In the genomic region with DNA sequence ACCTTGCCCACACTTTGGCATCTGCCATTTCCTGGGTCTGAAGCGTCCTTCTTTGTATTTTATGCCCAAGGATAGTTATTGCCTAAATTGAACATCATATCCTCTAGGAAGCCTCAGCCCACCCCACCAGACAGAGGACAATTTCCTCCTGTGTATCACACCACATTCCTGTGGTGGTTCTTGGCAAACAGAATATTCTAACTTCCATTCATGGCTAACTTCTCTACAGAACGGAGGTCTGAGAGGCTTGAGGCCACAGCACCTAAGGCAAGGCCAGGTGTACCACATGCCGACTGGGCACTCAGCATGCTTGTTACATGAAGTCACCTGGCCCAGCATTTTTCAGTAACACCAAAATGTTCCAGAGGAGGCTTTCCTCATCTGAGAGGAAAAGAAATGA, we compare ENCODE assay signal across 19 cellular contexts. TPM values are rescaled to one million over a fixed set of nuclear protein-coding genes. Genes with fewer than 3 reads are reported as not detected.
DNase-seq lines count a peak whose midpoint lies in the region; ATAC-seq and TF ChIP-seq lines count a peak whose summit lies in the region.
"Had no signal": no experiment of that assay in that cellular context is flagged by ENCODE, and none has a peak within 500 bp of the region (broad histone marks: within the 10 kb centered on the region; RNA-seq: fewer than 3 reads in every experiment).

No MANE protein-coding gene starts in this region.

- H3K27me3 ChIP-seq in GM23248 (replicated peaks; ENCODE audit: insufficient read depth) (no peaks in the 10 kb centered on the region), PC-3 (ENCODE audit: low read length) (no peaks in the 10 kb centered on the region), kidney epithelial cell (ENCODE audit: control insufficient read depth, insufficient read depth, low read length) (no peaks in the 10 kb centered on the region), neural progenitor cell (no peaks in the 10 kb centered on the region)
- H3K27me3 ChIP-seq: MG63, Peyer's patch had no signal

- H3K27ac ChIP-seq in GM23248: no peak overlapping the region
- H3K27ac ChIP-seq in PC-3 (ENCODE audit: low read length): no peak overlapping the region
- no peak overlapping the region for H3K27ac ChIP-seq in neural progenitor cell
- H3K27ac ChIP-seq: A549, C4-2B, HL-60, Peyer's patch had no signal

- H3K4me3 Mint-ChIP-seq in neural progenitor cell: no peak overlapping the region
- H3K4me3 Mint-ChIP-seq: HFFc6 had no signal

- TF ChIP-seq CTCF in PC-3 (conservative IDR thresholded peaks at IDR 0.05; ENCODE audit: low read depth, low read length) (no peak), choroid plexus epithelial cell (conservative IDR thresholded peaks at IDR 0.05; ENCODE audit: low read depth, low read length) (no peak), kidney epithelial cell (IDR thresholded peaks at IDR 0.05; ENCODE audit: insufficient read depth, low read length, poor library complexity, severe bottlenecking) (no peak), neural progenitor cell (IDR thresholded peaks at IDR 0.05) (no peak)

- DNase-seq in GM23248 (peak; percentile 7), PC-3 (peak; percentile 25), choroid plexus epithelial cell (ENCODE audit: low read depth) (peak; percentile 47), kidney epithelial cell (ENCODE audit: low read depth) (peak; percentile 16), neural progenitor cell (ENCODE audit: low spot score) (no peak)
- DNase-seq in stimulated activated CD4-positive, alpha-beta T cell treated with anti-CD3 and anti-CD28 coated beads, Interleukin-4, amount 100 ng/mL, for 1 hour: no peak
- DNase-seq: COR-L47, HFFc6, KBM-7, MG63, NCI-H1092 treated with DMSO at 0.1 percent for 48 hours, NCI-H187, NCI-H510A, NCI-H82, Peyer's patch had no signal

- H3K9me3 Mint-ChIP-seq in neural progenitor cell: peaks cover 48% of the 10 kb centered on the region

- H3F3A ChIP-seq in GM23248 (ENCODE audit: insufficient read depth) (no peaks in the 10 kb centered on the region), PC-3 (ENCODE audit: low read length, unreplicated experiment) (no peaks in the 10 kb centered on the region), neural progenitor cell (ENCODE audit: low read depth) (no peaks in the 10 kb centered on the region)

- H4K20me1 ChIP-seq in GM23248 (ENCODE audit: insufficient read depth) (no peaks in the 10 kb centered on the region), PC-3 (ENCODE audit: low read length) (no peaks in the 10 kb centered on the region), neural progenitor cell (ENCODE audit: low read depth) (no peaks in the 10 kb centered on the region)

- H3K27me3 Mint-ChIP-seq in neural progenitor cell (ENCODE audit: insufficient read depth, low read depth): no peaks in the 10 kb centered on the region

- H2AFZ ChIP-seq in GM23248 (no peak overlapping the region), PC-3 (ENCODE audit: low read length) (no peak overlapping the region), neural progenitor cell (replicated peaks) (no peak overlapping the region)

- ATAC-seq in PC-3 (no peak), HG03108 (IDR thresholded peaks at IDR 0.05; ENCODE audit: unreplicated experiment) (no peak)
- ATAC-seq: A549 had no signal

- no peaks in the 10 kb centered on the region for H3K79me2 ChIP-seq in GM23248 (ENCODE audit: insufficient read depth)
- no peaks in the 10 kb centered on the region for H3K79me2 ChIP-seq in PC-3 (ENCODE audit: low read length)
- H3K79me2 ChIP-seq in neural progenitor cell (ENCODE audit: low read depth): peaks cover 8% of the 10 kb centered on the region

- POLR2A ChIA-PET in PC-3 (lab: Charles Lee; ENCODE audit: unreplicated experiment): no interaction called here

- intact Hi-C loops in PC-3 (cut with micrococcal nuclease): no loop called here

- H3K9ac ChIP-seq in GM23248 (no peak overlapping the region), PC-3 (ENCODE audit: low read length) (no peak overlapping the region), neural progenitor cell (no peak overlapping the region)

- H3K4me2 ChIP-seq in GM23248 (ENCODE audit: unreplicated experiment): no peak overlapping the region
- no peak overlapping the region for H3K4me2 ChIP-seq in PC-3 (ENCODE audit: low read length)
- no peak overlapping the region for H3K4me2 ChIP-seq in neural progenitor cell
- H3K4me2 ChIP-seq: A549 had no signal

- H3K4me1 Mint-ChIP-seq in neural progenitor cell: no peaks in the 10 kb centered on the region

- BruUV-seq in PC-3 (replicated peaks; lab: Mats Ljungman, UMichigan): no TSS peak

- H3K4me1 ChIP-seq in GM23248 (ENCODE audit: insufficient read depth) (no peaks in the 10 kb centered on the region), PC-3 (ENCODE audit: insufficient read depth, low read length) (no peaks in the 10 kb centered on the region), neural progenitor cell (no peaks in the 10 kb centered on the region)
- H3K4me1 ChIP-seq: A549, Peyer's patch had no signal

- peaks cover 31% of the 10 kb centered on the region for H3K36me3 Mint-ChIP-seq in neural progenitor cell

- no peaks in the 10 kb centered on the region for H3K9me2 ChIP-seq in GM23248 (ENCODE audit: insufficient read depth)
- no peaks in the 10 kb centered on the region for H3K9me2 ChIP-seq in PC-3 (replicated peaks; ENCODE audit: low read length)

- 92 to 100% methylated on average over 3 of the region's 3 CpGs for WGBS in GM23248 (ENCODE audit: low coverage in 1 of 2, low lambda C conversion rate in 2 of 2, missing lambda C conversion rate in 2 of 2), 2 experiments

- no peak overlapping the region for H3K4me3 ChIP-seq in GM23248
- H3K4me3 ChIP-seq in PC-3 (ENCODE audit: low read length): no peak overlapping the region
- no peak overlapping the region for H3K4me3 ChIP-seq in choroid plexus epithelial cell (ENCODE audit: low read depth, low read length)
- no peak overlapping the region for H3K4me3 ChIP-seq in kidney epithelial cell (ENCODE audit: low read depth, low read length)
- H3K4me3 ChIP-seq in neural progenitor cell: no peak overlapping the region
- H3K4me3 ChIP-seq: A549, MG63, Peyer's patch had no signal

- no peaks in the 10 kb centered on the region for H3K9me3 ChIP-seq in GM23248 (ENCODE audit: low read depth)
- 0 out of 2 replicates have a peak, but pooled peaks cover 3% of the 10 kb centered on the region for H3K9me3 ChIP-seq in PC-3 (ENCODE audit: low read length)
- peaks cover 5% of the 10 kb centered on the region for H3K9me3 ChIP-seq in neural progenitor cell (ENCODE audit: low read depth)
- H3K9me3 ChIP-seq: MG63, Peyer's patch had no signal

- H3K27ac Mint-ChIP-seq in neural progenitor cell: no peak overlapping the region
- H3K27ac Mint-ChIP-seq: HFFc6 had no signal

- CTCF ChIA-PET in PC-3 (lab: Charles Lee): no interaction called here

- H3K36me3 ChIP-seq in GM23248 (ENCODE audit: low read depth) (no peaks in the 10 kb centered on the region), PC-3 (ENCODE audit: low read depth, low read length) (no peaks in the 10 kb centered on the region; the same call in 1 of the 2 replicates), kidney epithelial cell (ENCODE audit: control insufficient read depth, insufficient read depth, low read length) (no peaks in the 10 kb centered on the region), neural progenitor cell (no peaks in the 10 kb centered on the region)
- H3K36me3 ChIP-seq: MG63, Peyer's patch had no signal

- in situ Hi-C loops in GM23248 (cut with MboI): no loop called here

RNA-seq across cellular contexts. Expression of a gene that starts 42.4 kb away (rescaled TPM):
- 71.7 and 76.0 TPM in 2 replicates for total RNA-seq in GM23248 (2014; rRNA removed; shearing (Covaris generic))
- 37.8 and 37.9 TPM in 2 replicates for polyA plus RNA-seq in GM23248 (2016; fragmentation: Nextera tagmentation; extraction: Ambion mirVana)
- total RNA-seq in PC-3 (2014; rRNA removed): 9.4 and 10.9 TPM in 2 replicates
- 28.1 and 29.8 TPM in 2 replicates for total RNA-seq in kidney epithelial cell
- 24.7 and 48.1 TPM in 2 replicates for total RNA-seq in neural progenitor cell (ENCODE audit: low replicate concordance)

Comparison
In these comparisons a context has a peak if more than half of its experiments do, and no peak if none do; other contexts are left out.
1. DNase-seq: peak in GM23248 (single experiment), PC-3 (single experiment), choroid plexus epithelial cell (single experiment) and kidney epithelial cell (single experiment); none in stimulated activated CD4-positive, alpha-beta T cell treated with anti-CD3 and anti-CD28 coated beads, Interleukin-4, amount 100 ng/mL, for 1 hour (single experiment) and neural progenitor cell (single experiment).